ENCODE assay signal across 32 cellular contexts in genomic region chr11:57092028-57092698, GRCh38.
"Had no signal": no experiment of that assay in that cellular context is flagged by ENCODE, and none has a peak within 500 bp of the region (broad histone marks: within the 10 kb centered on the region; RNA-seq: fewer than 3 reads in every experiment).

No MANE protein-coding gene starts in this region.

- H3K4me1 ChIP-seq: adrenal gland, body of pancreas, breast epithelium had no signal

- ATAC-seq: activated CD8-positive, alpha-beta T cell treated with anti-CD3 and anti-CD28 coated beads for 36 hours; activated naive CD4-positive, alpha-beta T cell treated with anti-CD3 and anti-CD28 coated beads, Interleukin-2, amount 50 U/mL, for 72 hours; activated T-cell treated with anti-CD3 and anti-CD28 coated beads, Interleukin-2, amount 50 U/mL, for 4 hours; activated T-cell treated with anti-CD3 and anti-CD28 coated beads, Interleukin-2, amount 50 U/mL, for 72 hours; activated T-helper 17 cell treated with anti-CD3 and anti-CD28 coated beads, Interleukin-2, amount 50 U/mL, for 72 hours; body of pancreas had no signal

- H3K27me3 ChIP-seq: adrenal gland, body of pancreas, brain microvascular endothelial cell, breast epithelium had no signal

- H3K27ac ChIP-seq: adrenal gland, body of pancreas, brain microvascular endothelial cell, breast epithelium, VCaP had no signal

- H3K9me3 ChIP-seq: adrenal gland, body of pancreas, breast epithelium had no signal

- H3K4me3 ChIP-seq: adrenal gland, body of pancreas, breast epithelium had no signal

- DNase-seq: activated B cell treated with CpG ODN at 0.5 μM for 24 hours; activated CD4-positive, alpha-beta memory T cell treated with anti-CD3 and anti-CD28 coated beads for 36 hours; activated CD4-positive, alpha-beta T cell treated with anti-CD3 and anti-CD28 coated beads for 4 hours; activated CD4-positive, alpha-beta T cell treated with anti-CD3 and anti-CD28 coated beads, Interleukin-2, amount 10 ng/mL, durations not matched to agents 24 days and 14 days; activated CD4-positive, alpha-beta T cell treated with anti-CD3 and anti-CD28 coated beads, Interleukin-2, amount 50 U/mL, for 1 hour; activated CD4-positive, alpha-beta T cell treated with anti-CD3 and anti-CD28 coated beads, Interleukin-2, amount 50 U/mL, for 4 hours; activated CD4-positive, CD25-positive, alpha-beta regulatory T cell treated with anti-CD3 and anti-CD28 coated beads, Interleukin-2, amount 50 U/mL, for 72 hours; activated CD8-positive, alpha-beta memory T cell treated with anti-CD3 and anti-CD28 coated beads, Interleukin-2, amount 50 U/mL, for 4 hours; activated CD8-positive, alpha-beta T cell treated with anti-CD3 and anti-CD28 coated beads for 36 hours; activated effector memory CD4-positive, alpha-beta T cell treated with anti-CD3 and anti-CD28 coated beads, Interleukin-2, amount 50 U/mL, for 16 hours; activated gamma-delta T cell treated with Interleukin-2 at 50 U/mL for 16 hours; activated naive CD4-positive, alpha-beta T cell; activated naive CD4-positive, alpha-beta T cell treated with anti-CD3 and anti-CD28 coated beads, Interleukin-2, amount 50 U/mL, for 16 hours; activated naive CD8-positive, alpha-beta T cell treated with anti-CD3 and anti-CD28 coated beads for 36 hours; activated T-cell treated with anti-CD3 and anti-CD28 coated beads for 4 hours; activated T-cell treated with anti-CD3 and anti-CD28 coated beads, Interleukin-2, amount 50 U/mL, for 1 hour; activated T-cell treated with anti-CD3 and anti-CD28 coated beads, Interleukin-2, amount 50 U/mL, for 4 hours; activated T-cell treated with anti-CD3 and anti-CD28 coated beads, Interleukin-2, amount 50 U/mL, for 72 hours; adrenal gland; amniotic stem cell; aorta; body of pancreas; brain microvascular endothelial cell; central memory CD4-positive, alpha-beta T cell; SW 1271; T-helper 1 cell; T-helper 2 cell; T-helper 9 cell had no signal

- H3K36me3 ChIP-seq: adrenal gland, brain microvascular endothelial cell, breast epithelium had no signal
